ENCODE assay signal across 8 cellular contexts in the genomic region with DNA sequence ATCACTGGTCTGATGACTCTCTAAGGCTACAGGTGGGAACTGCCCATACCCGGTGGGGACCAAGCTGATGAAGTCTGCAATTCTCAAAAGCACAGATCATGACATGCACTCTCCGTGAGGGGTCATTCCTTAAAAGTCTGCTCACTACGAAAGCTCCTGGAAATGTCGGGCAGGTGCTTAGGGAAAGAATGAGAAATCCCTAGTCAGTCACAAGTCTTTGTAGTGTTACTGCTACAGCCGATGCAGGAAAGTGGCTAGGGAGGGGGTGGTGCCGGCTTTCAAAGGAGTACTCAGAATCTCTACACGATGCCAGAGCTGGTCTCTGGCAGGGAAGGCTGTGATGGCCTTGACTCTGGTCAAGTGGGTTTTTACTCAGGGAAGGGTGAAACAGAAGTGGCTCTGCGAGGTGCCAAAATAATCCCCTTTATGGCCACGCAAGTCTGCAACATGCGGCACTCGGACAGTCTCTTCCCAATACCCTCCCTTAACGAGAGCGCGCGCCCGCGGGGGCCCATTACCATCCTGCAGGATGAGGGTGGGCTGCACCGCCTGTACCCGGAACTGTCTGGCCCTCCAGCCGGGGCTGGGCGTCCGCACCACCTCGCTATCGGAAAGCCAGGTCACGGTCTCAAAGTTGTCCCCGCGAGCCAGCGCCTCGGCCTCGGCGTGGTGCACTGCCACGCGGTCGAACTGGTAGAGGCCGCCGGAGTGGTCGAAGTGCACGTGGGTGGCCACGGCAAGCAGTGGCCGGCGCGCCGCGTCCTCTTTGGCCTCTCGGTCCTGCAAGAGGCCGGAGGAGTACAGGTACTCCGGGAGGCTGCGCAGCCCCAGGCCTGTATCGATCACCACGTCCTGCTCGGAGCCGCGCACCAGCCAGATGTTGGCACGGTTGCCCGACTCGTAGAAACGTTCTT. TPM values are rescaled to one million over a fixed set of nuclear protein-coding genes. Genes with fewer than 3 reads are reported as not detected.
DNase-seq lines count a peak whose midpoint lies in the region; ATAC-seq lines count a peak whose summit lies in the region.

No MANE protein-coding gene starts in this region.

- no peaks in the 10 kb centered on the region for H3K36me3 ChIP-seq in CD8-positive, alpha-beta memory T cell (ENCODE audit: insufficient read depth, low read length)
- 0 out of 2 replicates have a peak, but pooled peaks cover 4% of the 10 kb centered on the region for H3K36me3 ChIP-seq in SJSA1

- ATAC-seq in GM19438 (IDR thresholded peaks at IDR 0.05; ENCODE audit: low read depth, unreplicated experiment) (peak; percentile 22), HG03558 (IDR thresholded peaks at IDR 0.05; ENCODE audit: extremely low read depth, unreplicated experiment) (peak; percentile 1), sciatic nerve (peak; percentile 61)

- H3K4me1 ChIP-seq in CD8-positive, alpha-beta memory T cell (ENCODE audit: insufficient read depth, low read length), result peaks cover 15% of the 10 kb centered on the region
- peaks cover 17% of the 10 kb centered on the region for H3K4me1 ChIP-seq in SJSA1 (replicated peaks)

- no peaks in the 10 kb centered on the region for H3K27me3 ChIP-seq in CD8-positive, alpha-beta memory T cell (ENCODE audit: insufficient read depth, low read length, poor library complexity, severe bottlenecking)
- no peaks in the 10 kb centered on the region for H3K27me3 ChIP-seq in SJSA1 (replicated peaks)

- peaks cover 35 to 60% (median 57%) of the 10 kb centered on the region in 3 donors for H3K4me1 Mint-ChIP-seq in CD8-positive, alpha-beta memory T cell

- CTCF ChIA-PET in CD8-positive, alpha-beta memory T cell (lab: Charles Lee), result interaction anchor here (0.9 to 2.3 kb wide), 10 partner anchors 7 to 907 kb away, joined by 3 to 19 read pairs (median 5); a partner anchor contains a TSS

- H3K27me3 Mint-ChIP-seq in CD8-positive, alpha-beta memory T cell, result no peaks in the 10 kb centered on the region

- no peaks in the 10 kb centered on the region for H3K9me3 ChIP-seq in CD8-positive, alpha-beta memory T cell (ENCODE audit: low read length)
- no peaks in the 10 kb centered on the region for H3K9me3 ChIP-seq in SJSA1 (replicated peaks)

- peak in 3 of 5 donors; percentile 4 to 54 (median 8) for DNase-seq in CD8-positive, alpha-beta memory T cell
- peak in 1 of 2 experiments; percentile 47 for DNase-seq in SJSA1 (ENCODE audit: low read depth in 1 of 2, low spot score in 2 of 2)
- peak; percentile 45 for DNase-seq in astrocyte of the hippocampus (ENCODE audit: low read depth, low spot score)
- DNase-seq in sciatic nerve (ENCODE audit: low spot score), result peak; percentile 76
- DNase-seq in GM19240 (ENCODE audit: insufficient read length, low spot score), result no peak

- peak overlapping the region; percentile 80 for H3K27ac ChIP-seq in CD8-positive, alpha-beta memory T cell (ENCODE audit: low read depth, low read length)
- no peak overlapping the region for H3K27ac ChIP-seq in SJSA1

- POLR2A ChIA-PET in CD8-positive, alpha-beta memory T cell (lab: Charles Lee), result interaction anchor here (1.2 to 3.2 kb wide), 5 partner anchors 55 to 907 kb away, joined by 5 to 36 read pairs (median 6); a partner anchor contains a TSS

- peaks cover 7 to 31% (median 26%) of the 10 kb centered on the region in 3 donors for H3K36me3 Mint-ChIP-seq in CD8-positive, alpha-beta memory T cell

- H3K9me3 Mint-ChIP-seq in CD8-positive, alpha-beta memory T cell, result peaks cover 2 to 18% (median 10%) of the 10 kb centered on the region in 5 donors

- intact Hi-C loops in sciatic nerve (cut with DNase I), result no loop called here

- H3K4me3 Mint-ChIP-seq in CD8-positive, alpha-beta memory T cell, result peak overlapping the region; percentile 95 to 100 (median 98)

- peak overlapping the region; percentile 87 for H3K4me3 ChIP-seq in CD8-positive, alpha-beta memory T cell (ENCODE audit: low read length)
- H3K4me3 ChIP-seq in SJSA1 (peak overlapping the region; percentile 77), iPS-11a (ENCODE audit: low read depth, low read length) (peak overlapping the region; percentile 91)

- peak overlapping the region; percentile 90 to 98 (median 95) for H3K27ac Mint-ChIP-seq in CD8-positive, alpha-beta memory T cell

RNA-seq across cellular contexts. Expression of a gene that starts 1.0 kb away (rescaled TPM):
- 1 to 10 TPM; 6.3 to 6.7 TPM for total RNA-seq in CD8-positive, alpha-beta memory T cell
- 3.7 TPM for polyA plus RNA-seq in CD8-positive, alpha-beta memory T cell
- total RNA-seq in SJSA1 (2014; rRNA removed; shearing (Covaris generic)), result 3.1 and 3.3 TPM in 2 replicates
- total RNA-seq in sciatic nerve, result 8.0 TPM

RNA-seq across cellular contexts. Expression of a gene that starts 1.1 kb away (rescaled TPM):
- 10 to 100 TPM; 14.7 to 15.1 TPM for total RNA-seq in CD8-positive, alpha-beta memory T cell
- polyA plus RNA-seq in CD8-positive, alpha-beta memory T cell, result 1.3 TPM
- total RNA-seq in SJSA1 (2014; rRNA removed; shearing (Covaris generic)), result 2.5 and 5.0 TPM in 2 replicates
- 5.6 TPM for total RNA-seq in sciatic nerve

RNA-seq across cellular contexts. Expression of a gene that starts 55.8 kb away (rescaled TPM):
- total RNA-seq in CD8-positive, alpha-beta memory T cell, result 10 to 100 TPM; 17.0 TPM
- 13.0 TPM for polyA plus RNA-seq in CD8-positive, alpha-beta memory T cell
- total RNA-seq in SJSA1 (2014; rRNA removed; shearing (Covaris generic)), result 12.2 and 20.0 TPM in 2 replicates
- total RNA-seq in sciatic nerve, result 23.7 TPM

Comparison
In these comparisons a context has a peak if more than half of its experiments do, and no peak if none do; other contexts are left out.
1. ATAC-seq: peak in every context shown above with its lines; median percentile 61 in sciatic nerve; 22 in GM19438; 1 in HG03558.